Comparison of ENCODE assay signal across 8 cellular contexts in the genomic region with DNA sequence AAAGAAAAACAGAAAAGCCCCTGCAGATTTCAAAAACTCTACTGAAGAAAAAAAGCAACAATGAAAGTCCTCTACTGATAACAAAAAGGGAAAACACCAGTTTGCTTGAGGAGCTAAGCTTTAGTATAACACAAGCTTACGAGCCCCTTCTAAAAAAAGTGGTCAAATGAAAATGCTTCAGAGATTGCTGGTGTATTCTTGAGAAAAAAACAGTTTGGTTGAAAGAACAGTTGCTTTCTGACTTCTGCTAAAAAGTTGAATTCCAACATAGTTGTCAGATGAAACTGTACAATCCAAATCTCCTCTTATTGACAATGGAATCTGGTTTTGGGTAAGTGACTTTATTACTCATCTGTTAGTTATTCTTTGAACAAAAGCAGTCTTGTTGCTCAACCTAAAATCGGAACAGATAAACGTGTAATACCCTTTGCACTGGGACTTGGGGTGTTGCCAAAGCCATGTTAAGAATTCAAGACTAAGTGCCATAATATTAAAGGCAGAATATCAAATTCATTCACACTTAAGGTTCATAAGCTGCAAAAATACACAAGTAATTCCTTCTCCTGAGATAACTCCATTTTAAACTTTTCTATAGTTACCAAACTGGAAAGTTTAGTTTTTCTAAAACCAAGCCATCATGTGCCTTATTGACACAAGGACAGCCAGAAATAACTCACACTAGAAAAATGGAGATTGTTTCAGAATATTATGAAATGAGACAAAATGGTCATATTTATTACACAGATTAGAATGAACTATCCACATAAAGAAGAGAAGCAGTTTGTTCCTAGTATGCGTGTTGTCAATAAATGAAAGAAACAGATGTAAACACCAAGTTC. TPM values are rescaled to one million over a fixed set of nuclear protein-coding genes. Genes with fewer than 3 reads are reported as not detected.
A peak's percentile ranks its signal among the peaks of the same experiment; 100 is the strongest.
DNase-seq lines count a peak whose midpoint lies in the region; ATAC-seq and TF ChIP-seq lines count a peak whose summit lies in the region.

No MANE protein-coding gene starts in this region.

- H3K36me3 ChIP-seq in BJ (ENCODE audit: control insufficient read depth, insufficient read depth, low read length) (no peaks in the 10 kb centered on the region), brain microvascular endothelial cell (replicated peaks) (no peaks in the 10 kb centered on the region), uterus (no peaks in the 10 kb centered on the region)

- H3K4me1 ChIP-seq in uterus, result no peaks in the 10 kb centered on the region

- peak; percentile 67 for DNase-seq in BJ (ENCODE audit: low read depth)
- DNase-seq in brain microvascular endothelial cell, result peak; percentile 85
- peak; percentile 89 for DNase-seq in retinal pigment epithelial cell (ENCODE audit: low read depth)
- no peak for DNase-seq in GM13977 (ENCODE audit: low spot score)
- DNase-seq in stimulated activated CD4-positive, alpha-beta T cell treated with anti-CD3 and anti-CD28 coated beads, Interleukin-2, amount 100 ng/mL, for 24 hours, result no peak
- no peak for DNase-seq in uterus

- TF ChIP-seq CTCF in BJ (IDR thresholded peaks at IDR 0.05; ENCODE audit: insufficient read depth, low read depth, low read length) (no peak), brain microvascular endothelial cell (IDR thresholded peaks at IDR 0.05; ENCODE audit: low read depth, low read length, missing control alignments) (no peak), retinal pigment epithelial cell (conservative IDR thresholded peaks at IDR 0.05; ENCODE audit: low read depth, low read length) (no peak), GM13977 (IDR thresholded peaks at IDR 0.05; ENCODE audit: extremely low read depth, insufficient read depth, missing control alignments) (no peak), uterus (IDR thresholded peaks at IDR 0.05) (no peak)

- peak; percentile 36 for ATAC-seq in GM19372 (IDR thresholded peaks at IDR 0.05; ENCODE audit: low read depth, unreplicated experiment)
- ATAC-seq in HG03457 (IDR thresholded peaks at IDR 0.05; ENCODE audit: unreplicated experiment), result peak; percentile 39

- no peak for TF ChIP-seq POLR2A in uterus (IDR thresholded peaks at IDR 0.05)

- H3K4me3 ChIP-seq in BJ (ENCODE audit: low read depth, low read length) (peak overlapping the region; percentile 2; the same call in 1 of the 2 replicates), brain microvascular endothelial cell (ENCODE audit: low read depth, low read length) (no peak overlapping the region), retinal pigment epithelial cell (ENCODE audit: low read length) (no peak overlapping the region), uterus (no peak overlapping the region)

- POLR2A ChIA-PET in BJ (lab: Charles Lee), result interaction anchor here (0.6 kb wide), 1 partner anchor 10 kb away, joined by 4 read pairs; no protein-coding TSS in a partner anchor

- in situ Hi-C loops in brain microvascular endothelial cell (cut with HindIII; ENCODE audit: low pct_ligation_motif_present, low sequenced_read_pairs), result no loop called here
- in situ Hi-C loops in GM13977 (cut with MboI; ENCODE audit: low pct_unique_long_range_greater_than_20kb, low sequenced_read_pairs, unreplicated experiment), result no loop called here

- CTCF ChIA-PET in BJ (lab: Yijun Ruan, JAX), result interaction anchor here (1.3 kb wide), 1 partner anchor 461 kb away, joined by 5 read pairs; no protein-coding TSS in a partner anchor

- H3K27ac ChIP-seq in brain microvascular endothelial cell (peak overlapping the region; percentile 87), uterus (no peak overlapping the region)

- no peaks in the 10 kb centered on the region for H3K27me3 ChIP-seq in BJ (ENCODE audit: control insufficient read depth, insufficient read depth, low read length)
- no peaks in the 10 kb centered on the region for H3K27me3 ChIP-seq in brain microvascular endothelial cell (replicated peaks)
- H3K27me3 ChIP-seq in uterus, result peaks cover 0 to 3% of the 10 kb centered on the region in 2 donors

- intact Hi-C loops in uterus (cut with DNase I; ENCODE audit: low total_unique reads), result no loop called here

- H3K9me3 ChIP-seq in uterus, result no peaks in the 10 kb centered on the region

RNA-seq across cellular contexts. Expression of a gene that starts 45.3 kb away (rescaled TPM):
- polyA plus RNA-seq in BJ (2011; rRNA removed), result 11.0 and 17.1 TPM in 2 replicates
- 3.3 and 4.1 TPM in 2 replicates for polyA minus RNA-seq in BJ (2011; rRNA and poly(A)+ RNA removed)
- total RNA-seq in uterus, result 10 to 100 TPM in 2 of 4 donors, 1 to 10 TPM in 2; 5.0 to 73.8 (median 21.6) TPM

Comparison
In these comparisons a context has a peak if more than half of its experiments do, and no peak if none do; other contexts are left out.
1. DNase-seq: peak in BJ (single experiment), brain microvascular endothelial cell (single experiment) and retinal pigment epithelial cell (single experiment); none in GM13977 (single experiment), stimulated activated CD4-positive, alpha-beta T cell treated with anti-CD3 and anti-CD28 coated beads, Interleukin-2, amount 100 ng/mL, for 24 hours (0 of 2) and uterus (0 of 2).